In the genomic region with DNA sequence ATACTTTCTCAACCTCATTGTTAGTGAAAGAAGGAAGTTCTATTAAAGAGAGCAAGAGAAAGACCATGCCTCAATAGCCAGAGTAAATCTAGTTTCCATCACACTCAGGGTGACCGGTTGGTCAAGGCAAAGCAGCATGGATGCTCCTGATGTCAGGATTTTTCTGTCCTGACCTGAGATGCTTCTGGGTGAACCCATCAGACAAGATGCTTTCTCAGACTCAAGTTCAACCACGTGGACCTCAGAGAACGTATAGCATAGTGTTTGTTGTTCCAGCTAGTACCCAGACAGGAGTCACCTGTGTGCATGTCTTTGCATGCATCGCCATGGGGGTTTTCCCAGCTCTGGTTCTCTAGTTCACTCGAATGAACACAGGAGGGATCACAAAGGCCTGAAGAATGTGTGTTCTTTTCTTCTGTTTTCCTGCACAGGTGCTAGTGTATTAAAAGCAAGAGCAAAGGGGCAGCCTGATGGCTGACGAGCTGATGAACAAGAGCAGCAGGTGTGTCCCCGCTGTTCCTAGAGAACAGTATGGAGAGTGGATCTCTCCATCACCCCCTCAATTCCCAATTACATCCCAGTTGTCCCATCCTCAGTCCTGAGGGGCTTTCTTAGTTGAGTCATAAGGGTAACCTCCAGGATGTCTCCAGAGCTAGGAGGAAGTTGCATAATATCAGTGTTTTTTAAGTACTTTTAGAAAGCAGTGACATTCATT, we compare ENCODE assay signal across 8 cellular contexts.
DNase-seq lines count a peak whose midpoint lies in the region; ATAC-seq and TF ChIP-seq lines count a peak whose summit lies in the region.

No MANE protein-coding gene starts in this region.

- peak; percentile 10 for DNase-seq in Caki2 (ENCODE audit: low read depth)
- DNase-seq in mammary epithelial cell, result peak; percentile 98
- DNase-seq in NCI-H1105 treated with DMSO at 0.1 percent for 48 hours (lab: John Stamatoyannopoulos, UW), result no peak
- DNase-seq in NCI-H1436 (lab: John Stamatoyannopoulos, UW), result no peak
- DNase-seq in esophagus muscularis mucosa (ENCODE audit: extremely low spot score), result no peak
- DNase-seq in D341Med (ENCODE audit: low spot score), result no peak

- 16% methylated on average over 6 of the region's 7 CpGs for WGBS in mammary epithelial cell (ENCODE audit: low coverage, missing lambda C conversion rate)
- 78% methylated on average over 7 of the region's 7 CpGs for WGBS in esophagus muscularis mucosa

- TF ChIP-seq CTCF in mammary epithelial cell (conservative IDR thresholded peaks at IDR 0.05 in 1 of 2, IDR thresholded peaks at IDR 0.05 in 1 of 2; ENCODE audit: extremely low read depth in 1 of 2, insufficient read depth in 1 of 2, low read depth in 1 of 2, low read length in 2 of 2), result peak in 1 of 2 donors; percentile 15
- no peak for TF ChIP-seq CTCF in esophagus muscularis mucosa (IDR thresholded peaks at IDR 0.05)

- peak overlapping the region; percentile 83 for H3K27ac ChIP-seq in mammary epithelial cell (ENCODE audit: insufficient read depth, low read depth, low read length)
- no peak overlapping the region for H3K27ac ChIP-seq in esophagus muscularis mucosa (replicated peaks in 1 of 4)

- H3K9ac ChIP-seq in mammary epithelial cell (ENCODE audit: insufficient read depth, low read length), result no peak overlapping the region

- H4K20me1 ChIP-seq in mammary epithelial cell (ENCODE audit: insufficient read depth, low read length), result no peaks in the 10 kb centered on the region

- intact Hi-C loops in mammary epithelial cell (cut with micrococcal nuclease), result loop anchor here (1.0 to 2.0 kb wide), 4 partner anchors 27 to 147 kb away; partner anchors contain the start of gene IRF2
- intact Hi-C loops in esophagus muscularis mucosa (cut with DNase I), result no loop called here

- peak overlapping the region; percentile 76 for H2AFZ ChIP-seq in mammary epithelial cell (ENCODE audit: low read depth, low read length)

- H3K9me3 ChIP-seq in mammary epithelial cell (replicated peaks; ENCODE audit: insufficient read depth, low read length), result no peaks in the 10 kb centered on the region
- H3K9me3 ChIP-seq in esophagus muscularis mucosa, result no peaks in the 10 kb centered on the region

- CTCF ChIA-PET in mammary epithelial cell (lab: Charles Lee; ENCODE audit: low non-redundant PET), result interaction anchor here (0.6 kb wide), 1 partner anchor 62 kb away, joined by 4 read pairs; no protein-coding TSS in a partner anchor

- H3K36me3 ChIP-seq in mammary epithelial cell (ENCODE audit: insufficient read depth, low read length) (no peaks in the 10 kb centered on the region), esophagus muscularis mucosa (no peaks in the 10 kb centered on the region)

- H3K4me3 ChIP-seq in mammary epithelial cell (replicated peaks in 1 of 3; ENCODE audit: insufficient read depth in 1 of 3, low read depth in 2 of 3, low read length in 3 of 3), result no peak overlapping the region
- no peak overlapping the region for H3K4me3 ChIP-seq in esophagus muscularis mucosa

- in situ Hi-C loops in Caki2 (cut with HindIII; ENCODE audit: low pct_unique_long_range_greater_than_20kb, low sequenced_read_pairs) (no loop called here), mammary epithelial cell (cut with MboI; ENCODE audit: low sequenced_read_pairs in 2 of 2) (no loop called here)

- H3K79me2 ChIP-seq in mammary epithelial cell (ENCODE audit: insufficient read depth, low read length), result no peaks in the 10 kb centered on the region

- dilution Hi-C loops in mammary epithelial cell (cut with HindIII; ENCODE audit: low sequenced_read_pairs), result no loop called here

- TF ChIP-seq POLR2A in esophagus muscularis mucosa (IDR thresholded peaks at IDR 0.05; ENCODE audit: low read depth), result no peak

- H3K4me2 ChIP-seq in mammary epithelial cell (ENCODE audit: insufficient read depth, low read depth, low read length), result peak overlapping the region; percentile 59

- no TSS peak for BruUV-seq in mammary epithelial cell (replicated peaks; lab: Mats Ljungman, UMichigan)

- ATAC-seq in GM19395 (IDR thresholded peaks at IDR 0.05; ENCODE audit: unreplicated experiment) (peak; percentile 74), HG03342 (IDR thresholded peaks at IDR 0.05; ENCODE audit: unreplicated experiment) (peak; percentile 80)

- H3K4me1 ChIP-seq in mammary epithelial cell (ENCODE audit: insufficient read depth, low read length) (peaks cover 37% of the 10 kb centered on the region), esophagus muscularis mucosa (peaks cover 8 to 36% (median 30%) of the 10 kb centered on the region in 4 donors)

- no peaks in the 10 kb centered on the region for H3K27me3 ChIP-seq in mammary epithelial cell (ENCODE audit: insufficient read depth, low read length)
- no peaks in the 10 kb centered on the region for H3K27me3 ChIP-seq in esophagus muscularis mucosa

- TF ChIP-seq EP300 in esophagus muscularis mucosa (IDR thresholded peaks at IDR 0.05), result no peak

Comparison
In these comparisons a context has a peak if more than half of its experiments do, and no peak if none do; other contexts are left out.
1. DNase-seq: peak in Caki2 (single experiment) and mammary epithelial cell (single experiment); none in NCI-H1105 treated with DMSO at 0.1 percent for 48 hours (single experiment), NCI-H1436 (single experiment), esophagus muscularis mucosa (single experiment) and D341Med (single experiment).